21 cellular contexts compared by ENCODE assay signal in the genomic region with DNA sequence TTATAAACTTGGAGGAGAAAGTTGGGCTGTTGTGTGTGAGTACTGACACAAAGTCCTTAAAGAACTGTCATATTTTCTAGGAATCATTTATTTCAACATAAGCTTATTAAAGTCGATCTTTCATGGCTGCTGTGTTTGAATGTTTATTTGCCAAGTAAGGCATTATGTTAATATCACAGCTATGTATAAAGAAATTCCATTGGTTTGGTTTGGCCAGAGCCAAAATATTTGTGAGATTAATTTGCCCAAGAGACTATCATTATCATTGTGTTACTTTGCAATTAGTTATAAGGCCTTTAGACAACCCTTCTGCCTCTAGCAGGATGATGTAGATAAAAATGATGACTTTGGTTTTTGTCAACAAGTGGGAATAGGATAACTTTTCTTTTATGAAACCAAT.
A peak's percentile ranks its signal among the peaks of the same experiment; 100 is the strongest.
DNase-seq lines count a peak whose midpoint lies in the region; ATAC-seq, FAIRE-seq and TF ChIP-seq lines count a peak whose summit lies in the region.
"Had no signal": no experiment of that assay in that cellular context is flagged by ENCODE, and none has a peak within 500 bp of the region (broad histone marks: within the 10 kb centered on the region; RNA-seq: fewer than 3 reads in every experiment).

No MANE protein-coding gene starts in this region.

- H4K20me1 ChIP-seq in astrocyte (ENCODE audit: insufficient read depth, low read length): no peaks in the 10 kb centered on the region

- H3K27ac Mint-ChIP-seq in astrocyte (ENCODE audit: unreplicated experiment): peak overlapping the region; percentile 76
- no peak overlapping the region for H3K27ac Mint-ChIP-seq in activated naive CD8-positive, alpha-beta T cell treated with anti-CD3 and anti-CD28 coated beads for 36 hours
- H3K27ac Mint-ChIP-seq: activated CD4-positive, alpha-beta T cell treated with anti-CD3 and anti-CD28 coated beads for 36 hours; CD8-positive, alpha-beta T cell; naive thymus-derived CD8-positive, alpha-beta T cell had no signal

- H3K9ac ChIP-seq in astrocyte (ENCODE audit: low read length): no peak overlapping the region

- H3K4me3 Mint-ChIP-seq in astrocyte (ENCODE audit: unreplicated experiment): peak overlapping the region; percentile 52
- no peak overlapping the region for H3K4me3 Mint-ChIP-seq in activated naive CD8-positive, alpha-beta T cell treated with anti-CD3 and anti-CD28 coated beads for 36 hours
- H3K4me3 Mint-ChIP-seq: activated CD4-positive, alpha-beta T cell treated with anti-CD3 and anti-CD28 coated beads for 36 hours; CD8-positive, alpha-beta T cell; naive thymus-derived CD8-positive, alpha-beta T cell had no signal

- peaks cover 20% of the 10 kb centered on the region for H3K4me1 Mint-ChIP-seq in astrocyte (ENCODE audit: low read depth, unreplicated experiment)
- H3K4me1 Mint-ChIP-seq in activated naive CD8-positive, alpha-beta T cell treated with anti-CD3 and anti-CD28 coated beads for 36 hours: no peaks in the 10 kb centered on the region
- H3K4me1 Mint-ChIP-seq: activated CD4-positive, alpha-beta T cell treated with anti-CD3 and anti-CD28 coated beads for 36 hours had no signal

- DNase-seq in right atrium auricular region (ENCODE audit: low spot score): no peak
- no peak for DNase-seq in left cardiac atrium
- DNase-seq in astrocyte (ENCODE audit: low read depth): peak; percentile 64
- DNase-seq in kidney glomerular epithelial cell (lab: John Stamatoyannopoulos, UW): peak; percentile 25
- DNase-seq in NCI-H524 (lab: John Stamatoyannopoulos, UW): no peak
- no peak for DNase-seq in posterior vena cava (ENCODE audit: low spot score)
- no peak for DNase-seq in MV-4-11 (lab: John Stamatoyannopoulos, UW)
- DNase-seq in activated naive CD8-positive, alpha-beta T cell treated with anti-CD3 and anti-CD28 coated beads for 36 hours: no peak
- DNase-seq: activated CD4-positive, alpha-beta T cell treated with anti-CD3 and anti-CD28 coated beads for 36 hours; activated effector memory CD4-positive, alpha-beta T cell treated with Interleukin-2 at 50 U/mL for 16 hours; CD8-positive, alpha-beta T cell; colonic mucosa; DMS79 treated with DMSO at 0.1 percent for 48 hours; lower lobe of right lung; naive thymus-derived CD8-positive, alpha-beta T cell; NCI-H1436; SIG-M5; stimulated activated naive CD8-positive, alpha-beta T cell treated with anti-CD3 and anti-CD28 coated beads, Interleukin-15, Interleukin-2, amounts not matched to agents 100 U/mL and 50 U/mL, for 24 hours; T-helper 9 cell; upper lobe of right lung had no signal

- peaks cover 0 to 47% of the 10 kb centered on the region in 2 donors for H3K4me1 ChIP-seq in right atrium auricular region
- H3K4me1 ChIP-seq in astrocyte (ENCODE audit: insufficient read depth, low read length): peaks cover 30% of the 10 kb centered on the region
- H3K4me1 ChIP-seq: colonic mucosa had no signal

- peak overlapping the region; percentile 39 for H3K4me2 ChIP-seq in astrocyte (ENCODE audit: low read length)

- H3K4me3 ChIP-seq in right atrium auricular region (no peak overlapping the region), astrocyte (ENCODE audit: insufficient read depth, low read depth, low read length) (no peak overlapping the region)
- H3K4me3 ChIP-seq: colonic mucosa, lower lobe of right lung, upper lobe of right lung had no signal

- no peaks in the 10 kb centered on the region for H3K27me3 Mint-ChIP-seq in astrocyte (ENCODE audit: low read depth, unreplicated experiment)
- H3K27me3 Mint-ChIP-seq in activated naive CD8-positive, alpha-beta T cell treated with anti-CD3 and anti-CD28 coated beads for 36 hours: no peaks in the 10 kb centered on the region
- H3K27me3 Mint-ChIP-seq: activated CD4-positive, alpha-beta T cell treated with anti-CD3 and anti-CD28 coated beads for 36 hours; naive thymus-derived CD8-positive, alpha-beta T cell had no signal

- H2AFZ ChIP-seq in astrocyte (ENCODE audit: low read depth, low read length): no peak overlapping the region

- FAIRE-seq in astrocyte (lab: Jason Lieb, UNC): no peak
- FAIRE-seq: endometrium had no signal

- no peaks in the 10 kb centered on the region for H3K36me3 ChIP-seq in right atrium auricular region
- no peaks in the 10 kb centered on the region for H3K36me3 ChIP-seq in astrocyte (ENCODE audit: insufficient read depth, low read length)
- H3K36me3 ChIP-seq: colonic mucosa, lower lobe of right lung, upper lobe of right lung had no signal

- TF ChIP-seq CTCF in right atrium auricular region (IDR thresholded peaks at IDR 0.05) (no peak), astrocyte (IDR thresholded peaks at IDR 0.05; ENCODE audit: insufficient read depth, low read depth, low read length) (no peak)

- H3K79me2 ChIP-seq in astrocyte (ENCODE audit: insufficient read depth, low read length): no peaks in the 10 kb centered on the region

- H3K9me3 Mint-ChIP-seq in astrocyte (ENCODE audit: unreplicated experiment): no peaks in the 10 kb centered on the region
- H3K9me3 Mint-ChIP-seq in activated naive CD8-positive, alpha-beta T cell treated with anti-CD3 and anti-CD28 coated beads for 36 hours: no peaks in the 10 kb centered on the region
- H3K9me3 Mint-ChIP-seq: CD8-positive, alpha-beta T cell had no signal

- H3K9me3 ChIP-seq in right atrium auricular region (no peaks in the 10 kb centered on the region), astrocyte (ENCODE audit: insufficient read depth, low read depth, low read length) (no peaks in the 10 kb centered on the region)
- H3K9me3 ChIP-seq: colonic mucosa, lower lobe of right lung, upper lobe of right lung had no signal

- ATAC-seq in left cardiac atrium: no peak
- ATAC-seq: activated CD4-positive, alpha-beta T cell treated with anti-CD3 and anti-CD28 coated beads for 36 hours; CD8-positive, alpha-beta T cell; naive thymus-derived CD8-positive, alpha-beta T cell; stimulated activated naive CD8-positive, alpha-beta T cell treated with anti-CD3 and anti-CD28 coated beads, Interleukin-15, Interleukin-2, amounts not matched to agents 100 U/mL and 50 U/mL, for 24 hours; upper lobe of right lung had no signal

- no peaks in the 10 kb centered on the region for H3K36me3 Mint-ChIP-seq in astrocyte (ENCODE audit: low read depth, unreplicated experiment)
- peaks cover 2% of the 10 kb centered on the region for H3K36me3 Mint-ChIP-seq in activated naive CD8-positive, alpha-beta T cell treated with anti-CD3 and anti-CD28 coated beads for 36 hours

- H3K27me3 ChIP-seq in right atrium auricular region (no peaks in the 10 kb centered on the region), astrocyte (ENCODE audit: insufficient read depth, low read length) (no peaks in the 10 kb centered on the region)
- H3K27me3 ChIP-seq: colonic mucosa, upper lobe of right lung had no signal

- peak overlapping the region; percentile 23 to 60 for H3K27ac ChIP-seq in right atrium auricular region
- H3K27ac ChIP-seq in astrocyte (ENCODE audit: low read depth, low read length): peak overlapping the region; percentile 35
- H3K27ac ChIP-seq: colonic mucosa, lower lobe of right lung, upper lobe of right lung had no signal

- intact Hi-C loops in left cardiac atrium (cut with DNase I) (no loop called here), posterior vena cava (cut with DNase I) (no loop called here)

Comparison
In these comparisons a context has a peak if more than half of its experiments do, and no peak if none do; other contexts are left out.
1. DNase-seq: peak in astrocyte (single experiment) and kidney glomerular epithelial cell (single experiment); none in right atrium auricular region (single experiment), left cardiac atrium (single experiment), NCI-H524 (0 of 2), posterior vena cava (single experiment), MV-4-11 (single experiment) and activated naive CD8-positive, alpha-beta T cell treated with anti-CD3 and anti-CD28 coated beads for 36 hours (single experiment).